Comparison of ENCODE assay signal across 26 cellular contexts in genomic region chr6:47075168-47075567, GRCh38. TPM values are rescaled to one million over a fixed set of nuclear protein-coding genes. Genes with fewer than 3 reads are reported as not detected.
DNase-seq lines count a peak whose midpoint lies in the region; ATAC-seq, FAIRE-seq and TF ChIP-seq lines count a peak whose summit lies in the region.
"Had no signal": no experiment of that assay in that cellular context is flagged by ENCODE, and none has a peak within 500 bp of the region (broad histone marks: within the 10 kb centered on the region; RNA-seq: fewer than 3 reads in every experiment).

No MANE protein-coding gene starts in this region.

- peak; percentile 5 for FAIRE-seq in keratinocyte (lab: Jason Lieb, UNC)
- FAIRE-seq: kidney had no signal

- ATAC-seq in sciatic nerve (peak; percentile 77), HG03520 (IDR thresholded peaks at IDR 0.05; ENCODE audit: unreplicated experiment) (no peak)
- ATAC-seq: gastroesophageal sphincter, natural killer cell had no signal

- H3K27ac ChIP-seq in cingulate gyrus (ENCODE audit: low read depth, low read length) (peak overlapping the region; percentile 51), keratinocyte (ENCODE audit: control insufficient read depth, insufficient read depth, low read length) (no peak overlapping the region)
- H3K27ac ChIP-seq: C4-2B, Peyer's patch, SK-N-MC, WERI-Rb-1 had no signal

- H3K4me2 ChIP-seq in keratinocyte (ENCODE audit: control insufficient read depth, extremely low read depth, insufficient read depth, low read depth, low read length) = peak overlapping the region; percentile 54

- H3K4me3 ChIP-seq in keratinocyte (ENCODE audit: control insufficient read depth in 2 of 3, extremely low read depth in 1 of 3, insufficient read depth in 2 of 3, low read depth in 1 of 3, low read length in 3 of 3) (no peak overlapping the region), BE2C (ENCODE audit: low read depth, low read length) (no peak overlapping the region)
- H3K4me3 ChIP-seq: gastroesophageal sphincter, Peyer's patch, SK-N-MC, upper lobe of left lung had no signal

- no peaks in the 10 kb centered on the region for H3K79me2 ChIP-seq in keratinocyte (ENCODE audit: control insufficient read depth, insufficient read depth, low read length)

- no peak overlapping the region for H3K9ac ChIP-seq in keratinocyte (ENCODE audit: control insufficient read depth, extremely low read depth, insufficient read depth, low read length)

- peak; percentile 96 for DNase-seq in COLO829 (ENCODE audit: low spot score)
- no peak for DNase-seq in keratinocyte (ENCODE audit: low read depth, low spot score)
- no peak for DNase-seq in sciatic nerve (ENCODE audit: low spot score)
- no peak for DNase-seq in AG08395 (ENCODE audit: low spot score)
- DNase-seq in NCI-H146 treated with DMSO at 0.1 percent for 48 hours (lab: John Stamatoyannopoulos, UW; ENCODE audit: unreplicated experiment) = no peak
- DNase-seq in BE2C = no peak
- DNase-seq: ACHN; activated CD4-positive, alpha-beta T cell treated with anti-CD3 and anti-CD28 coated beads, Interleukin-2, amount 50 U/mL, for 1 hour; central memory CD4-positive, alpha-beta T cell; effector CD4-positive, alpha-beta T cell; kidney; mesendoderm; natural killer cell; NCI-H1105 treated with DMSO at 0.1 percent for 48 hours; NCI-H510A; Peyer's patch; stimulated activated CD4-positive, alpha-beta T cell treated with anti-CD3 and anti-CD28 coated beads, Interleukin-4, amount 100 ng/mL, for 24 hours; stimulated activated naive CD4-positive, alpha-beta T cell treated with Interleukin-2 at 50 U/mL for 16 hours; upper lobe of left lung; WERI-Rb-1 had no signal

- intact Hi-C loops in sciatic nerve (cut with DNase I) = no loop called here

- TF ChIP-seq CTCF in keratinocyte (optimal IDR thresholded peaks at IDR 0.05 in 1 of 3, IDR thresholded peaks at IDR 0.05 in 1 of 3, conservative IDR thresholded peaks at IDR 0.05 in 1 of 3; ENCODE audit: extremely low read depth in 1 of 3, insufficient read depth in 2 of 3, low read length in 3 of 3) (no peak), BE2C (IDR thresholded peaks at IDR 0.05; ENCODE audit: low read depth, low read length) (no peak)

- dilution Hi-C loops in keratinocyte (cut with MboI; ENCODE audit: extremely low pct_ligation_motif_present, low sequenced_read_pairs) = no loop called here

- H3K9me1 ChIP-seq in keratinocyte (ENCODE audit: control insufficient read depth, extremely low read depth, insufficient read depth, low read length) = no peaks in the 10 kb centered on the region

- H3K9me3 ChIP-seq in keratinocyte (ENCODE audit: control insufficient read depth, low read depth, low read length) (no peaks in the 10 kb centered on the region), BE2C (no peaks in the 10 kb centered on the region)
- H3K9me3 ChIP-seq: gastroesophageal sphincter, Peyer's patch, upper lobe of left lung had no signal

- H3K4me1 ChIP-seq in keratinocyte (ENCODE audit: control insufficient read depth, extremely low read depth, insufficient read depth, low read length) (peaks cover 11% of the 10 kb centered on the region), BE2C (peaks cover 26% of the 10 kb centered on the region)

- peak overlapping the region; percentile 42 for H2AFZ ChIP-seq in keratinocyte (ENCODE audit: control insufficient read depth, low read length)

- no peaks in the 10 kb centered on the region for H3K27me3 ChIP-seq in keratinocyte (ENCODE audit: control insufficient read depth, extremely low read depth, insufficient read depth, low read length)
- no peaks in the 10 kb centered on the region for H3K27me3 ChIP-seq in BE2C
- H3K27me3 ChIP-seq: gastroesophageal sphincter, Peyer's patch, upper lobe of left lung had no signal

- H3K36me3 ChIP-seq in keratinocyte (ENCODE audit: control insufficient read depth in 2 of 2, extremely low read depth in 1 of 2, insufficient read depth in 2 of 2, low read length in 2 of 2) (no peaks in the 10 kb centered on the region), BE2C (no peaks in the 10 kb centered on the region)
- H3K36me3 ChIP-seq: gastroesophageal sphincter, Peyer's patch, upper lobe of left lung, WERI-Rb-1 had no signal

- no peaks in the 10 kb centered on the region for H4K20me1 ChIP-seq in keratinocyte (ENCODE audit: control insufficient read depth, extremely low read depth, insufficient read depth, low read length)

RNA-seq across cellular contexts. Expression of gene ADGRF1, which starts 33.0 kb away (rescaled TPM):
- 27.7 to 43.9 TPM (median 35.3 TPM) in 3 replicates for polyA plus RNA-seq in keratinocyte
- polyA plus RNA-seq in keratinocyte (2011; ENCODE audit: low read depth) = 0.81 TPM
- polyA plus RNA-seq in keratinocyte (2011; cell fraction: cytosol; rRNA removed) = 10.6 and 18.7 TPM in 2 replicates
- 49.2 and 51.7 TPM in 2 replicates for polyA plus RNA-seq in keratinocyte (2011; cell fraction: nucleus; rRNA removed)
- 1.3 and 18.6 TPM in 2 replicates for polyA plus RNA-seq in keratinocyte (2012; ENCODE audit: low replicate concordance)
- 27.6 to 62.8 TPM (median 50.3 TPM) in 3 replicates for polyA minus RNA-seq in keratinocyte
- 22.8 TPM for polyA minus RNA-seq in keratinocyte (2011; cell fraction: cytosol; rRNA and poly(A)+ RNA removed)
- 30.0 and 57.9 TPM in 2 replicates for polyA minus RNA-seq in keratinocyte (2011; cell fraction: nucleus; rRNA and poly(A)+ RNA removed)
- total RNA-seq in sciatic nerve = 0.09 TPM
- 0.08 TPM for polyA plus RNA-seq in BE2C (2012; ENCODE audit: insufficient read depth, insufficient read length, low read depth)
- total RNA-seq: natural killer cell, posterior vena cava had no signal
